8 cellular contexts compared by ENCODE assay signal in genomic region chr10:79241990-79242619, GRCh38.
DNase-seq lines count a peak whose midpoint lies in the region; ATAC-seq and TF ChIP-seq lines count a peak whose summit lies in the region.

No MANE protein-coding gene starts in this region.

- no peaks in the 10 kb centered on the region for H4K20me1 ChIP-seq in mammary epithelial cell (ENCODE audit: insufficient read depth, low read length)

- TF ChIP-seq CTCF in mammary epithelial cell (conservative IDR thresholded peaks at IDR 0.05 in 1 of 2, IDR thresholded peaks at IDR 0.05 in 1 of 2; ENCODE audit: extremely low read depth in 1 of 2, insufficient read depth in 1 of 2, low read depth in 1 of 2, low read length in 2 of 2) = no peak
- TF ChIP-seq CTCF in kidney epithelial cell (IDR thresholded peaks at IDR 0.05; ENCODE audit: insufficient read depth, low read length, poor library complexity, severe bottlenecking) = no peak

- H3K4me2 ChIP-seq in mammary epithelial cell (ENCODE audit: insufficient read depth, low read depth, low read length) = peak overlapping the region; percentile 96

- in situ Hi-C loops in mammary epithelial cell (cut with MboI; ENCODE audit: low sequenced_read_pairs in 2 of 2) = no loop called here

- CTCF ChIA-PET in mammary epithelial cell (lab: Charles Lee; ENCODE audit: low non-redundant PET) = interaction anchor here (0.6 kb wide), 1 partner anchor 73 kb away, joined by 9 read pairs; no protein-coding TSS in a partner anchor

- intact Hi-C loops in mammary epithelial cell (cut with micrococcal nuclease) = no loop called here

- H3K27ac ChIP-seq in mammary epithelial cell (ENCODE audit: insufficient read depth, low read depth, low read length) = peak overlapping the region; percentile 40

- H3K4me1 ChIP-seq in mammary epithelial cell (ENCODE audit: insufficient read depth, low read length) = peaks cover 62% of the 10 kb centered on the region

- H2AFZ ChIP-seq in mammary epithelial cell (ENCODE audit: low read depth, low read length) = peak overlapping the region; percentile 75

- peak overlapping the region in 2 of 3 experiments; percentile 52 to 54 for H3K4me3 ChIP-seq in mammary epithelial cell (replicated peaks in 1 of 3; ENCODE audit: insufficient read depth in 1 of 3, low read depth in 2 of 3, low read length in 3 of 3)
- peak overlapping the region; percentile 29 for H3K4me3 ChIP-seq in kidney epithelial cell (ENCODE audit: low read depth, low read length)

- no peaks in the 10 kb centered on the region for H3K9me3 ChIP-seq in mammary epithelial cell (replicated peaks; ENCODE audit: insufficient read depth, low read length)

- H3K9ac ChIP-seq in mammary epithelial cell (ENCODE audit: insufficient read depth, low read length) = no peak overlapping the region

- DNase-seq in SKM-1 treated with dmso at 0.1 percent for 144 hours (lab: John Stamatoyannopoulos, UW; ENCODE audit: unreplicated experiment) (peak; percentile 66), mammary epithelial cell (peak; percentile 71), kidney epithelial cell (ENCODE audit: low read depth) (no peak), NCI-H524 (lab: John Stamatoyannopoulos, UW) (no peak)
- peak; percentile 56 to 59 for DNase-seq in stimulated activated CD4-positive, alpha-beta T cell treated with anti-CD3 and anti-CD28 coated beads, Interleukin-2, amount 100 ng/mL, for 48 hours

- H3K36me3 ChIP-seq in mammary epithelial cell (ENCODE audit: insufficient read depth, low read length) = no peaks in the 10 kb centered on the region
- H3K36me3 ChIP-seq in kidney epithelial cell (ENCODE audit: control insufficient read depth, insufficient read depth, low read length) = no peaks in the 10 kb centered on the region

- BruUV-seq in mammary epithelial cell (replicated peaks; lab: Mats Ljungman, UMichigan) = no TSS peak

- peak; percentile 29 for ATAC-seq in GM18502 (IDR thresholded peaks at IDR 0.05; ENCODE audit: poor library complexity, unreplicated experiment)
- peak; percentile 19 for ATAC-seq in HG02938 (IDR thresholded peaks at IDR 0.05; ENCODE audit: unreplicated experiment)
- ATAC-seq in GM19395 (IDR thresholded peaks at IDR 0.05; ENCODE audit: unreplicated experiment) = no peak

- dilution Hi-C loops in mammary epithelial cell (cut with HindIII; ENCODE audit: low sequenced_read_pairs) = no loop called here

- 0% methylated on average over 4 of the region's 36 CpGs for WGBS in mammary epithelial cell (ENCODE audit: low coverage, missing lambda C conversion rate)

- no peaks in the 10 kb centered on the region for H3K27me3 ChIP-seq in mammary epithelial cell (ENCODE audit: insufficient read depth, low read length)
- no peaks in the 10 kb centered on the region for H3K27me3 ChIP-seq in kidney epithelial cell (ENCODE audit: control insufficient read depth, insufficient read depth, low read length)

- H3K79me2 ChIP-seq in mammary epithelial cell (ENCODE audit: insufficient read depth, low read length) = peaks cover 33% of the 10 kb centered on the region

Comparison
In these comparisons a context has a peak if more than half of its experiments do, and no peak if none do; other contexts are left out.
1. DNase-seq: peak in SKM-1 treated with dmso at 0.1 percent for 144 hours (single experiment), mammary epithelial cell (single experiment) and stimulated activated CD4-positive, alpha-beta T cell treated with anti-CD3 and anti-CD28 coated beads, Interleukin-2, amount 100 ng/mL, for 48 hours (2 of 2); none in kidney epithelial cell (single experiment) and NCI-H524 (0 of 2).